14 cellular contexts compared by ENCODE assay signal in the genomic region with DNA sequence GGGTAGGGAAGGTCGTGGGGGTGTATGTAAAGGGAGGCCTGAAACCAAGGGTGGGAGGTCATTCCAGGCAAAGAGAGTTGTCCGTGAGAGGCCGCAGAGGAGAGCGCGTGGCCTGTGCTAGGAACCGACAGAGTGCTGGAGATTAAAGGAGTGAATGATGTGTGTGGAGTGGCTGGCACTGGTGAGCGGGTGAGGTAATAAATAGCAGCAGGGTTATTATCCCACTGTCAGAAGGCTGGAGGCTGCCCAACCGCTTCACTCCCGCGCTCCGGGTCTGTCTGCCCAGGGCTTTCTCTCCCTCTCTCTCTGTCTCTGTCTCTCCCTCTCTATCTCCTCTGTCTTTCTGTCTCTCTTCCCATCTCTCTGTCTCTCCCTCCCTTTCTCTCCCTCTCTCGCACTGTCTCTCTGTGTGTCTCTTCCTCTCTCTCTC. TPM values are rescaled to one million over a fixed set of nuclear protein-coding genes. Genes with fewer than 3 reads are reported as not detected.
DNase-seq lines count a peak whose midpoint lies in the region; ATAC-seq and TF ChIP-seq lines count a peak whose summit lies in the region.
"Had no signal": no experiment of that assay in that cellular context is flagged by ENCODE, and none has a peak within 500 bp of the region (broad histone marks: within the 10 kb centered on the region; RNA-seq: fewer than 3 reads in every experiment).

No MANE protein-coding gene starts in this region.

- TF ChIP-seq POLR2A in IMR-90 (IDR thresholded peaks at IDR 0.05; ENCODE audit: low read depth, low read length) (no peak), gastrocnemius medialis (IDR thresholded peaks at IDR 0.05) (peak; percentile 79)

- H3K4me1 ChIP-seq in IMR-90 (ENCODE audit: control insufficient read depth, insufficient read depth, low read length) (no peaks in the 10 kb centered on the region), right atrium auricular region (no peaks in the 10 kb centered on the region), gastrocnemius medialis (peaks cover 9 to 14% of the 10 kb centered on the region in 2 donors)

- no peak overlapping the region for H2BK5ac ChIP-seq in IMR-90 (ENCODE audit: low read depth, low read length, poor library complexity, severe bottlenecking)

- no peak overlapping the region for H2BK20ac ChIP-seq in IMR-90 (ENCODE audit: low read depth, low read length)

- H2AK9ac ChIP-seq in IMR-90 (replicated peaks; ENCODE audit: low read depth, low read length, poor library complexity): no peak overlapping the region

- no peak overlapping the region for H3K9ac ChIP-seq in IMR-90 (ENCODE audit: low read depth, low read length)

- H3K36me3 ChIP-seq in IMR-90 (ENCODE audit: control insufficient read depth, insufficient read depth, low read length) (no peaks in the 10 kb centered on the region), right atrium auricular region (no peaks in the 10 kb centered on the region), gastrocnemius medialis (no peaks in the 10 kb centered on the region)

- H4K5ac ChIP-seq in IMR-90 (ENCODE audit: low read depth, low read length): no peak overlapping the region

- 0 out of 2 replicates have a peak, but pooled peaks have one; percentile 29 for ATAC-seq in IMR-90 (ENCODE audit: low read depth)
- peak; percentile 82 for ATAC-seq in SK-N-SH treated with all-trans-retinoic acid at 6 μM for 48 hours
- ATAC-seq in gastrocnemius medialis: peak; percentile 95 to 97
- no peak for ATAC-seq in HG02623 (IDR thresholded peaks at IDR 0.05; ENCODE audit: unreplicated experiment)
- ATAC-seq: activated CD8-positive, alpha-beta T cell treated with anti-CD3 and anti-CD28 coated beads, Interleukin-2, amount 10 ng/mL, durations not matched to agents 7 days and 5 days; GM12878 had no signal

- H3K27ac ChIP-seq in IMR-90 (ENCODE audit: insufficient read depth, low read length): no peak overlapping the region
- peak overlapping the region; percentile 83 to 90 for H3K27ac ChIP-seq in right atrium auricular region
- H3K27ac ChIP-seq in gastrocnemius medialis: peak overlapping the region; percentile 79 to 93 (median 84)

- H3K9me1 ChIP-seq in IMR-90 (ENCODE audit: insufficient read depth, low read length): no peaks in the 10 kb centered on the region

- no peak overlapping the region for H3K23ac ChIP-seq in IMR-90 (ENCODE audit: low read depth, low read length)

- POLR2A ChIA-PET in IMR-90 (lab: Charles Lee; ENCODE audit: unreplicated experiment): no interaction called here

- 36% methylated on average over 11 of the region's 12 CpGs; no CpG with 5 or more reads in 1 of the 2 experiments for WGBS in IMR-90 (ENCODE audit: extremely low coverage in 2 of 2, insufficient read length in 1 of 2), 2 experiments

- H3K18ac ChIP-seq in IMR-90 (ENCODE audit: low read depth, low read length): no peak overlapping the region

- intact Hi-C loops in IMR-90 (cut with micrococcal nuclease) (no loop called here), gastrocnemius medialis (cut with DNase I; ENCODE audit: low total_unique reads) (loop anchor here (1.0 to 5.0 kb wide), 2 partner anchors 17 to 34 kb away; a partner anchor contains a TSS)

- no peak overlapping the region for H4K8ac ChIP-seq in IMR-90 (ENCODE audit: low read depth in 2 of 2, low read length in 2 of 2)

- no peak overlapping the region for H3K56ac ChIP-seq in IMR-90 (ENCODE audit: extremely low read depth, insufficient read depth, low read length)

- H2BK15ac ChIP-seq in IMR-90 (ENCODE audit: low read depth, low read length): no peak overlapping the region

- TF ChIP-seq CTCF in IMR-90 (conservative IDR thresholded peaks at IDR 0.05; ENCODE audit: low read depth, low read length): no peak
- TF ChIP-seq CTCF in right atrium auricular region (IDR thresholded peaks at IDR 0.05): no peak
- no peak for TF ChIP-seq CTCF in gastrocnemius medialis (IDR thresholded peaks at IDR 0.05 in 4 of 5, conservative IDR thresholded peaks at IDR 0.05 in 1 of 5)

- in situ Hi-C loops in IMR-90 (cut with MboI; ENCODE audit: low sequenced_read_pairs) (no loop called here), gastrocnemius medialis (cut with MboI; ENCODE audit: low sequenced_read_pairs in 4 of 4) (no loop called here)

- DNase-seq in IMR-90 (no peak), right atrium auricular region (ENCODE audit: low spot score) (no peak), gastrocnemius medialis (peak; percentile 64 to 83), NCI-H510A (lab: John Stamatoyannopoulos, UW) (no peak), pons (ENCODE audit: low spot score) (no peak)
- DNase-seq in central memory CD4-positive, alpha-beta T cell: no peak
- DNase-seq: activated CD8-positive, alpha-beta T cell treated with anti-CD3 and anti-CD28 coated beads, Interleukin-2, amount 10 ng/mL, durations not matched to agents 7 days and 5 days; activated naive CD8-positive, alpha-beta T cell treated with anti-CD3 and anti-CD28 coated beads, Interleukin-2, amount 10 ng/mL, durations not matched to agents 7 days and 5 days; effector CD8-positive, alpha-beta T cell had no signal

- H3K27me3 ChIP-seq in IMR-90 (ENCODE audit: control insufficient read depth, insufficient read depth, low read length) (peaks cover 14% of the 10 kb centered on the region), right atrium auricular region (no peaks in the 10 kb centered on the region), gastrocnemius medialis (no peaks in the 10 kb centered on the region)

- no peak overlapping the region for H3K4me3 ChIP-seq in IMR-90 (ENCODE audit: insufficient read depth, low read depth, low read length)
- H3K4me3 ChIP-seq in right atrium auricular region: peak overlapping the region; percentile 34 to 39
- H3K4me3 ChIP-seq in gastrocnemius medialis: peak overlapping the region in 1 of 4 donors; percentile 16
- H3K4me3 ChIP-seq: GM12878 had no signal

- H2BK120ac ChIP-seq in IMR-90 (ENCODE audit: low read depth, low read length): no peak overlapping the region

- H3K14ac ChIP-seq in IMR-90 (replicated peaks; ENCODE audit: low read depth, low read length): no peak overlapping the region

- BruUV-seq in IMR-90 (replicated peaks; lab: Mats Ljungman, UMichigan): no TSS peak

- no peak for TF ChIP-seq RAD21 in IMR-90 (IDR thresholded peaks at IDR 0.05; ENCODE audit: low read length)

- H4K20me1 ChIP-seq in IMR-90 (ENCODE audit: insufficient read depth, low read length): no peaks in the 10 kb centered on the region

- no peaks in the 10 kb centered on the region for H3K79me1 ChIP-seq in IMR-90 (ENCODE audit: low read depth in 1 of 2, low read length in 2 of 2)

- H3K4me2 ChIP-seq in IMR-90 (ENCODE audit: low read depth, low read length): no peak overlapping the region

- dilution Hi-C loops in IMR-90 (cut with HindIII; ENCODE audit: low sequenced_read_pairs, unreplicated experiment): no loop called here

- no peak overlapping the region for H3K4ac ChIP-seq in IMR-90 (ENCODE audit: low read depth, low read length)

- no peak overlapping the region for H2AFZ ChIP-seq in IMR-90 (replicated peaks; ENCODE audit: low read length, poor library complexity)

- CTCF ChIA-PET in IMR-90 (lab: Yijun Ruan, JAX): no interaction called here

- H3K9me3 ChIP-seq in IMR-90 (ENCODE audit: control insufficient read depth, insufficient read depth, low read length) (peaks cover 5% of the 10 kb centered on the region; the same call in 1 of the 2 replicates), right atrium auricular region (no peaks in the 10 kb centered on the region), gastrocnemius medialis (no peaks in the 10 kb centered on the region)

- no peak overlapping the region for H2AK5ac ChIP-seq in IMR-90 (ENCODE audit: low read depth, low read length)

- H4K91ac ChIP-seq in IMR-90 (ENCODE audit: insufficient read depth, low read depth, low read length): no peak overlapping the region

TF ChIP-seq in IMR-90, 13 proteins besides CTCF, POLR2A, EP300 and RAD21 (continues in another document):
- TF ChIP-seq BHLHE40 (IDR thresholded peaks at IDR 0.05; ENCODE audit: low read depth, low read length) (no peak), MXI1 (IDR thresholded peaks at IDR 0.05; ENCODE audit: borderline replicate concordance, low read depth, low read length) (no peak)

TF ChIP-seq in SK-N-SH treated with all-trans-retinoic acid at 6 μM for 48 hours, 23 proteins besides CTCF, POLR2A, EP300 and RAD21 (continues in another document):
- TF ChIP-seq RARB (CRISPR knock-in tag; IDR thresholded peaks at IDR 0.05) (no peak), ZFP3 (CRISPR knock-in tag; IDR thresholded peaks at IDR 0.05) (no peak), ZNF565 (CRISPR knock-in tag; conservative IDR thresholded peaks at IDR 0.05; ENCODE audit: low read depth) (no peak)

RNA-seq across cellular contexts. Expression of a gene that starts 17.4 kb away (rescaled TPM):
- total RNA-seq in IMR-90 (2012; rRNA removed) (0.54 and 0.83 TPM in 2 replicates), right atrium auricular region (1 to 10 TPM; 6.2 to 6.4 TPM), gastrocnemius medialis (10 to 100 TPM; 15.0 to 19.3 (median 16.8) TPM)
- polyA plus RNA-seq in IMR-90 (2012; rRNA removed): 9.0 and 10.7 TPM in 2 replicates
- 4.6 and 9.6 TPM in 2 replicates for polyA plus RNA-seq in IMR-90 (2012; cell fraction: cytosol; rRNA removed)
- 19.0 and 30.7 TPM in 2 replicates for polyA plus RNA-seq in IMR-90 (2012; cell fraction: nucleus; rRNA removed; ENCODE audit: low replicate concordance)

RNA-seq across cellular contexts. Expression of a gene that starts 17.9 kb away (rescaled TPM):
- 0.18 TPM in 1 of 2 replicates, not detected in the other for total RNA-seq in IMR-90 (2012; rRNA removed)
- 0.05 and 0.16 TPM in 2 replicates for polyA plus RNA-seq in IMR-90 (2012; rRNA removed)
- 0.08 TPM in 1 of 2 replicates, not detected in the other for polyA plus RNA-seq in IMR-90 (2012; cell fraction: cytosol; rRNA removed)
- polyA plus RNA-seq in IMR-90 (2012; cell fraction: nucleus; rRNA removed; ENCODE audit: low replicate concordance): 0.15 and 0.35 TPM in 2 replicates
- 100 to 1,000 TPM in 1 of 2 donors, 10 to 100 TPM in 1; 97.5 to 103 TPM for total RNA-seq in right atrium auricular region
- 10 to 100 TPM in 1 of 4 donors, 1 to 10 TPM in 3; 3.1 to 24.1 (median 6.8) TPM for total RNA-seq in gastrocnemius medialis
- total RNA-seq: activated CD8-positive, alpha-beta T cell treated with anti-CD3 and anti-CD28 coated beads, Interleukin-2, amount 10 ng/mL, durations not matched to agents 7 days and 5 days; activated naive CD8-positive, alpha-beta T cell treated with anti-CD3 and anti-CD28 coated beads, Interleukin-2, amount 10 ng/mL, durations not matched to agents 7 days and 5 days; GM12878; mononuclear cell; urinary bladder had no signal
- polyA plus RNA-seq: GM12878 had no signal

RNA-seq across cellular contexts. Expression of a gene that starts 26.3 kb away (rescaled TPM):
- total RNA-seq in IMR-90 (2012; rRNA removed): not detected in 2 replicates
- 0.30 and 0.48 TPM in 2 replicates for polyA plus RNA-seq in IMR-90 (2012; rRNA removed)
- polyA plus RNA-seq in IMR-90 (2012; cell fraction: cytosol; rRNA removed): 0.47 TPM in 1 of 2 replicates, not detected in the other
- 3.7 and 5.3 TPM in 2 replicates for polyA plus RNA-seq in IMR-90 (2012; cell fraction: nucleus; rRNA removed; ENCODE audit: low replicate concordance)
- total RNA-seq in right atrium auricular region: 100 to 1,000 TPM; 111 to 172 TPM
- 1 to 10 TPM in 3 of 4 donors, not detected in 1; 1.5 to 3.0 (median 1.6) TPM for total RNA-seq in gastrocnemius medialis
- total RNA-seq: activated CD8-positive, alpha-beta T cell treated with anti-CD3 and anti-CD28 coated beads, Interleukin-2, amount 10 ng/mL, durations not matched to agents 7 days and 5 days; activated naive CD8-positive, alpha-beta T cell treated with anti-CD3 and anti-CD28 coated beads, Interleukin-2, amount 10 ng/mL, durations not matched to agents 7 days and 5 days; GM12878; mononuclear cell; urinary bladder had no signal
- polyA plus RNA-seq: GM12878, urinary bladder had no signal

RNA-seq across cellular contexts. Expression of a gene that starts 36.0 kb away (rescaled TPM):
- total RNA-seq in IMR-90 (2012; rRNA removed) (0.83 and 1.3 TPM in 2 replicates), right atrium auricular region (10 to 100 TPM in 1 of 2 donors, 1 to 10 TPM in 1; 9.2 to 12.2 TPM), gastrocnemius medialis (10 to 100 TPM in 1 of 4 donors, 1 to 10 TPM in 3; 6.8 to 11.2 (median 7.4) TPM)
- polyA plus RNA-seq in IMR-90 (2012; rRNA removed): 5.5 and 5.9 TPM in 2 replicates
- polyA plus RNA-seq in IMR-90 (2012; cell fraction: cytosol; rRNA removed): 3.6 and 5.0 TPM in 2 replicates
- 12.9 and 19.2 TPM in 2 replicates for polyA plus RNA-seq in IMR-90 (2012; cell fraction: nucleus; rRNA removed; ENCODE audit: low replicate concordance)

RNA-seq across cellular contexts. Expression of a gene that starts 36.8 kb away (rescaled TPM):
- total RNA-seq in IMR-90 (2012; rRNA removed): 2.3 and 2.8 TPM in 2 replicates
- 6.6 and 8.0 TPM in 2 replicates for polyA plus RNA-seq in IMR-90 (2012; rRNA removed)
- polyA plus RNA-seq in IMR-90 (2012; cell fraction: cytosol; rRNA removed): 6.2 and 14.1 TPM in 2 replicates
- polyA plus RNA-seq in IMR-90 (2012; cell fraction: nucleus; rRNA removed; ENCODE audit: low replicate concordance): 4.0 and 9.8 TPM in 2 replicates
- 10 to 100 TPM; 17.7 to 25.8 TPM for total RNA-seq in right atrium auricular region
- total RNA-seq in gastrocnemius medialis: 10 to 100 TPM; 35.6 to 61.7 (median 47.0) TPM

Comparison
In these comparisons a context has a peak if more than half of its experiments do, and no peak if none do; other contexts are left out.
1. DNase-seq: peak in gastrocnemius medialis (2 of 2); none in IMR-90 (single experiment), right atrium auricular region (single experiment), NCI-H510A (single experiment), pons (single experiment) and central memory CD4-positive, alpha-beta T cell (single experiment).
2. RNA of a gene that starts 26.3 kb away (total RNA-seq): 111 to 172 TPM in right atrium auricular region; 1.5 to 3.0 TPM in gastrocnemius medialis and not detected in IMR-90; every median in the first group is over 10 times any median in the second.